In genomic region chr5:466661-467310, GRCh38 we compare ENCODE assay signal across 22 cellular contexts. TPM values are rescaled to one million over a fixed set of nuclear protein-coding genes. Genes with fewer than 3 reads are reported as not detected.
DNase-seq lines count a peak whose midpoint lies in the region; ATAC-seq, FAIRE-seq and TF ChIP-seq lines count a peak whose summit lies in the region.
"Had no signal": no experiment of that assay in that cellular context is flagged by ENCODE, and none has a peak within 500 bp of the region (broad histone marks: within the 10 kb centered on the region; RNA-seq: fewer than 3 reads in every experiment).

No MANE protein-coding gene starts in this region.

- no peaks in the 10 kb centered on the region for H3K9me3 Mint-ChIP-seq in activated T-helper 1 cell treated with anti-CD3 and anti-CD28 coated beads, Interleukin-12 subunit alpha, Interleukin-12 subunit beta, Interleukin-2, Interleukin-4 antibody, amounts not matched to agents 30 ng/mL and 10 ng/mL and 1 ng/mL, durations not matched to agents 14 hours and 24 hours and 36 hours
- H3K9me3 Mint-ChIP-seq: type B pancreatic cell had no signal

- peak overlapping the region; percentile 15 for H3K4me3 Mint-ChIP-seq in activated T-helper 1 cell treated with anti-CD3 and anti-CD28 coated beads, Interleukin-12 subunit alpha, Interleukin-12 subunit beta, Interleukin-2, Interleukin-4 antibody, amounts not matched to agents 30 ng/mL and 10 ng/mL and 1 ng/mL, durations not matched to agents 14 hours and 24 hours and 36 hours
- H3K4me3 Mint-ChIP-seq: type B pancreatic cell had no signal

- H3K36me3 ChIP-seq in HepG2 (replicated peaks in 1 of 2; ENCODE audit: control insufficient read depth in 1 of 2, insufficient read depth in 2 of 2, low read length in 2 of 2) (peaks cover 5 to 18% of the 10 kb centered on the region in 2 experiments; a peak in 3 of 5 replicates), thyroid gland (peaks cover 35 to 39% of the 10 kb centered on the region in 2 donors)

- H3K4me1 Mint-ChIP-seq in activated T-helper 1 cell treated with anti-CD3 and anti-CD28 coated beads, Interleukin-12 subunit alpha, Interleukin-12 subunit beta, Interleukin-2, Interleukin-4 antibody, amounts not matched to agents 30 ng/mL and 10 ng/mL and 1 ng/mL, durations not matched to agents 14 hours and 24 hours and 36 hours (ENCODE audit: low read depth): peaks cover 31% of the 10 kb centered on the region

- no peak for TF ChIP-seq POLR2A in HepG2 (IDR thresholded peaks at IDR 0.05; ENCODE audit: insufficient read depth in 1 of 2, low read depth in 2 of 2, low read length in 2 of 2)
- no peak for TF ChIP-seq POLR2A in thyroid gland (IDR thresholded peaks at IDR 0.05)

- CTCF ChIA-PET in HepG2 (lab: Yijun Ruan, JAX; ENCODE audit: low intra/inter-chr PET ratio, low total read pairs): no interaction called here

- peaks cover 4% of the 10 kb centered on the region; the same call in 1 of the 2 replicates for H4K20me1 ChIP-seq in HepG2 (ENCODE audit: insufficient read depth, low read length)

- ATAC-seq in Right ventricle myocardium superior (ENCODE audit: poor library complexity) (no peak), Right ventricle myocardium inferior (no peak), HepG2 (no peak; the same call in 2 of the 3 replicates), HG03196 (IDR thresholded peaks at IDR 0.05; ENCODE audit: unreplicated experiment) (no peak)
- ATAC-seq: stimulated activated naive CD8-positive, alpha-beta T cell treated with anti-CD3 and anti-CD28 coated beads, Interleukin-15, Interleukin-2, amounts not matched to agents 100 U/mL and 50 U/mL, for 24 hours had no signal

- no peak overlapping the region for H2AFZ ChIP-seq in HepG2 (ENCODE audit: low read length)
- H2AFZ ChIP-seq: GM23248 had no signal

- H3K27ac Mint-ChIP-seq in activated T-helper 1 cell treated with anti-CD3 and anti-CD28 coated beads, Interleukin-12 subunit alpha, Interleukin-12 subunit beta, Interleukin-2, Interleukin-4 antibody, amounts not matched to agents 30 ng/mL and 10 ng/mL and 1 ng/mL, durations not matched to agents 14 hours and 24 hours and 36 hours: peak overlapping the region; percentile 18
- H3K27ac Mint-ChIP-seq: type B pancreatic cell had no signal

- no peak for TF ChIP-seq RAD21 in HepG2 (CRISPR knock-in tag; IDR thresholded peaks at IDR 0.05)

- 95% methylated on average over 15 of the region's 30 CpGs for WGBS in HepG2 (ENCODE audit: low lambda C conversion rate)
- 95 to 97% methylated on average over 23 to 25 of the region's 30 CpGs for WGBS in thyroid gland, 2 donors

- no peak overlapping the region for H3K9ac ChIP-seq in HepG2 (ENCODE audit: insufficient read depth, low read depth, low read length)
- H3K9ac ChIP-seq: GM23248 had no signal

- TF ChIP-seq CTCF in HepG2 (CRISPR knock-in tag; IDR thresholded peaks at IDR 0.05) (no peak), thyroid gland (IDR thresholded peaks at IDR 0.05) (no peak)

- H3K4me3 ChIP-seq in HepG2 (replicated peaks in 1 of 3; ENCODE audit: insufficient read depth in 1 of 3, low read depth in 2 of 3, low read length in 3 of 3): no peak overlapping the region
- H3K4me3 ChIP-seq in thyroid gland (replicated peaks in 1 of 3): no peak overlapping the region
- H3K4me3 ChIP-seq: dorsolateral prefrontal cortex, GM23248, MG63 had no signal

- no peak for FAIRE-seq in HepG2 (lab: Jason Lieb, UNC)
- FAIRE-seq in RCC 7860 (lab: Jason Lieb, UNC): no peak

- peaks cover 12% of the 10 kb centered on the region for H3K4me1 ChIP-seq in HepG2 (ENCODE audit: insufficient read depth, low read length)
- peaks cover 3 to 10% of the 10 kb centered on the region in 2 donors for H3K4me1 ChIP-seq in thyroid gland

- no peaks in the 10 kb centered on the region for H3K9me3 ChIP-seq in HepG2 (ENCODE audit: low read length)
- no peaks in the 10 kb centered on the region for H3K9me3 ChIP-seq in thyroid gland
- H3K9me3 ChIP-seq: MG63 had no signal

- H3K36me3 Mint-ChIP-seq in activated T-helper 1 cell treated with anti-CD3 and anti-CD28 coated beads, Interleukin-12 subunit alpha, Interleukin-12 subunit beta, Interleukin-2, Interleukin-4 antibody, amounts not matched to agents 30 ng/mL and 10 ng/mL and 1 ng/mL, durations not matched to agents 14 hours and 24 hours and 36 hours (ENCODE audit: low read depth): peaks cover 41% of the 10 kb centered on the region

- no TSS peak for BruUV-seq in HepG2 (replicated peaks; lab: Mats Ljungman, UMichigan)

- H3K27ac ChIP-seq in HepG2 (ENCODE audit: extremely low read length, insufficient read depth, low read length): no peak overlapping the region
- no peak overlapping the region for H3K27ac ChIP-seq in thyroid gland
- H3K27ac ChIP-seq: dorsolateral prefrontal cortex, epithelial cell of prostate, GM23248 had no signal

- DNase-seq in Right ventricle myocardium superior (peak; percentile 31), Right ventricle myocardium inferior (ENCODE audit: missing footprints) (no peak), HepG2 (ENCODE audit: low spot score) (no peak), thyroid gland (peak; percentile 0 to 2), RCC 7860 (ENCODE audit: low spot score) (no peak), medulla oblongata (ENCODE audit: extremely low spot score) (no peak)
- DNase-seq in activated T-helper 1 cell treated with anti-CD3 and anti-CD28 coated beads, Interleukin-12 subunit alpha, Interleukin-12 subunit beta, Interleukin-2, Interleukin-4 antibody, amounts not matched to agents 30 ng/mL and 10 ng/mL and 1 ng/mL, durations not matched to agents 14 hours and 24 hours and 36 hours (ENCODE audit: low spot score): no peak
- DNase-seq: activated CD4-positive, alpha-beta T cell treated with anti-CD3 and anti-CD28 coated beads, Interleukin-2, amount 50 U/mL, for 48 hours; activated T-cell treated with anti-CD3 and anti-CD28 coated beads, Interleukin-2, amount 50 U/mL, for 48 hours; CD4-positive, alpha-beta memory T cell; GF-D8; GM23248; MG63; NCI-H146; NCI-H524 treated with DMSO at 0.1 percent for 48 hours; occipital lobe; SHP77 treated with DMSO at 0.1 percent for 48 hours; stimulated activated naive CD8-positive, alpha-beta T cell treated with anti-CD3 and anti-CD28 coated beads, Interleukin-15, Interleukin-2, amounts not matched to agents 100 U/mL and 50 U/mL, for 24 hours had no signal

- in situ Hi-C loops in HepG2 (cut with HindIII; ENCODE audit: extremely low pct_ligation_motif_present, low pct_unique_long_range_greater_than_20kb): no loop called here

- H3K27me3 Mint-ChIP-seq in activated T-helper 1 cell treated with anti-CD3 and anti-CD28 coated beads, Interleukin-12 subunit alpha, Interleukin-12 subunit beta, Interleukin-2, Interleukin-4 antibody, amounts not matched to agents 30 ng/mL and 10 ng/mL and 1 ng/mL, durations not matched to agents 14 hours and 24 hours and 36 hours (ENCODE audit: insufficient read depth): no peaks in the 10 kb centered on the region
- H3K27me3 Mint-ChIP-seq: CD4-positive, alpha-beta memory T cell; type B pancreatic cell had no signal

- intact Hi-C loops in Right ventricle myocardium superior (cut with DNase I) (no loop called here), Right ventricle myocardium inferior (cut with DNase I) (no loop called here), HepG2 (cut with micrococcal nuclease; ENCODE audit: unreplicated experiment) (no loop called here), thyroid gland (cut with DNase I) (no loop called here)
- intact Hi-C loops in activated T-helper 1 cell treated with anti-CD3 and anti-CD28 coated beads, Interleukin-12 subunit alpha, Interleukin-12 subunit beta, Interleukin-2, Interleukin-4 antibody, amounts not matched to agents 30 ng/mL and 10 ng/mL and 1 ng/mL, durations not matched to agents 14 hours and 24 hours and 36 hours (cut with micrococcal nuclease): no loop called here

- no peak overlapping the region for H3K4me2 ChIP-seq in HepG2 (ENCODE audit: low read depth, low read length)

- H3K27me3 ChIP-seq in HepG2 (ENCODE audit: control insufficient read depth in 1 of 2, insufficient read depth in 2 of 2, low read length in 2 of 2): no peaks in the 10 kb centered on the region
- H3K27me3 ChIP-seq in thyroid gland: no peaks in the 10 kb centered on the region
- H3K27me3 ChIP-seq: dorsolateral prefrontal cortex, MG63 had no signal

- POLR2A ChIA-PET in HepG2 (lab: Yijun Ruan, JAX): no interaction called here

- TF ChIP-seq EP300 in HepG2 (IDR thresholded peaks at IDR 0.05; ENCODE audit: low read depth in 2 of 2, low read length in 2 of 2) (no peak), HepG2 (CRISPR knock-in tag; IDR thresholded peaks at IDR 0.05; ENCODE audit: borderline replicate concordance) (no peak)

- no peaks in the 10 kb centered on the region for H3K79me2 ChIP-seq in HepG2 (ENCODE audit: insufficient read depth, low read length)

RNA-seq across cellular contexts. Expression of gene EXOC3, which starts 23.8 kb away (rescaled TPM):
- total RNA-seq in Right ventricle myocardium superior (46.4 TPM), Right ventricle myocardium inferior (47.3 TPM), HepG2 (2016; rRNA removed; fragmentation: Illumina TruSeq; extraction: Trizol) (16.0 and 20.5 TPM in 2 replicates), thyroid gland (10 to 100 TPM; 39.7 to 49.6 (median 45.0) TPM)
- total RNA-seq in activated T-helper 1 cell treated with anti-CD3 and anti-CD28 coated beads, Interleukin-12 subunit alpha, Interleukin-12 subunit beta, Interleukin-2, Interleukin-4 antibody, amounts not matched to agents 30 ng/mL and 10 ng/mL and 1 ng/mL, durations not matched to agents 14 hours and 24 hours and 36 hours: 59.6 and 62.0 TPM in 2 replicates
- 7.2 and 7.9 TPM in 2 replicates for total RNA-seq in HepG2 (2016; cell fraction: cytosol; rRNA removed; fragmentation: Illumina TruSeq; extraction: Trizol; ENCODE audit: low read depth)
- 14.6 and 19.5 TPM in 2 replicates for total RNA-seq in HepG2 (2016; cell fraction: insoluble cytoplasmic fraction; rRNA removed; fragmentation: Illumina TruSeq; extraction: Trizol)
- total RNA-seq in HepG2 (2016; cell fraction: membrane; rRNA removed; fragmentation: Illumina TruSeq; extraction: Trizol): 13.8 and 14.1 TPM in 2 replicates
- 11.2 and 13.3 TPM in 2 replicates for total RNA-seq in HepG2 (2016; cell fraction: nucleus; rRNA removed; fragmentation: Illumina TruSeq; extraction: Trizol)
- 9.2 and 11.8 TPM in 2 replicates for polyA plus RNA-seq in HepG2 (2011; rRNA removed)
- polyA plus RNA-seq in HepG2 (2011; cell fraction: cytosol; rRNA removed): 6.8 and 8.3 TPM in 2 replicates
- polyA plus RNA-seq in HepG2 (2011; cell fraction: nucleus; rRNA removed): 26.9 and 28.5 TPM in 2 replicates
- 14.6 and 15.2 TPM in 2 replicates for polyA plus RNA-seq in HepG2 (2012)
- 5.5 and 5.9 TPM in 2 replicates for polyA plus RNA-seq in HepG2 (2016; cell fraction: cytosol; fragmentation: Illumina TruSeq; extraction: Trizol; ENCODE audit: low read depth)
- 14.3 and 16.5 TPM in 2 replicates for polyA plus RNA-seq in HepG2 (2016; cell fraction: insoluble cytoplasmic fraction; fragmentation: Illumina TruSeq; extraction: Trizol; ENCODE audit: low read depth)
- polyA plus RNA-seq in HepG2 (2016; cell fraction: membrane; fragmentation: Illumina TruSeq; extraction: Trizol; ENCODE audit: low read depth): 7.8 and 8.8 TPM in 2 replicates
- polyA plus RNA-seq in HepG2 (2016; cell fraction: nucleus; fragmentation: Illumina TruSeq; extraction: Trizol; ENCODE audit: insufficient read depth, low read depth): 28.1 and 32.7 TPM in 2 replicates
- polyA minus RNA-seq in HepG2 (2011; rRNA and poly(A)+ RNA removed; ENCODE audit: low replicate concordance): 15.9 and 55.4 TPM in 2 replicates
- polyA minus RNA-seq in HepG2 (2011; cell fraction: cytosol; rRNA and poly(A)+ RNA removed): 6.1 and 7.2 TPM in 2 replicates
- polyA minus RNA-seq in HepG2 (2011; cell fraction: nucleus; rRNA and poly(A)+ RNA removed): 12.9 and 14.2 TPM in 2 replicates

RNA-seq across cellular contexts. Expression of gene SLC9A3, which starts 57.5 kb away (rescaled TPM):
- total RNA-seq in Right ventricle myocardium superior (0.91 TPM), Right ventricle myocardium inferior (1.1 TPM), HepG2 (2016; rRNA removed; fragmentation: Illumina TruSeq; extraction: Trizol) (1.2 and 1.8 TPM in 2 replicates), thyroid gland (1 to 10 TPM; 5.9 to 8.2 (median 7.6) TPM)
- total RNA-seq in activated T-helper 1 cell treated with anti-CD3 and anti-CD28 coated beads, Interleukin-12 subunit alpha, Interleukin-12 subunit beta, Interleukin-2, Interleukin-4 antibody, amounts not matched to agents 30 ng/mL and 10 ng/mL and 1 ng/mL, durations not matched to agents 14 hours and 24 hours and 36 hours: 2.3 and 3.0 TPM in 2 replicates
- 0.30 and 0.35 TPM in 2 replicates for total RNA-seq in HepG2 (2016; cell fraction: cytosol; rRNA removed; fragmentation: Illumina TruSeq; extraction: Trizol; ENCODE audit: low read depth)
- total RNA-seq in HepG2 (2016; cell fraction: insoluble cytoplasmic fraction; rRNA removed; fragmentation: Illumina TruSeq; extraction: Trizol): 1.3 and 1.6 TPM in 2 replicates
- total RNA-seq in HepG2 (2016; cell fraction: membrane; rRNA removed; fragmentation: Illumina TruSeq; extraction: Trizol): 1.5 and 1.9 TPM in 2 replicates
- 1.1 and 1.2 TPM in 2 replicates for total RNA-seq in HepG2 (2016; cell fraction: nucleus; rRNA removed; fragmentation: Illumina TruSeq; extraction: Trizol)
- polyA plus RNA-seq in HepG2 (2011; rRNA removed): 1.5 and 1.9 TPM in 2 replicates
- polyA plus RNA-seq in HepG2 (2011; cell fraction: cytosol; rRNA removed): 1.4 TPM in 2 replicates
- 2.2 and 2.4 TPM in 2 replicates for polyA plus RNA-seq in HepG2 (2011; cell fraction: nucleus; rRNA removed)
- 1.1 and 1.4 TPM in 2 replicates for polyA plus RNA-seq in HepG2 (2012)
- polyA plus RNA-seq in HepG2 (2016; cell fraction: cytosol; fragmentation: Illumina TruSeq; extraction: Trizol; ENCODE audit: low read depth): 0.37 and 0.43 TPM in 2 replicates
- 1.7 and 1.8 TPM in 2 replicates for polyA plus RNA-seq in HepG2 (2016; cell fraction: insoluble cytoplasmic fraction; fragmentation: Illumina TruSeq; extraction: Trizol; ENCODE audit: low read depth)
- 1.4 and 1.6 TPM in 2 replicates for polyA plus RNA-seq in HepG2 (2016; cell fraction: membrane; fragmentation: Illumina TruSeq; extraction: Trizol; ENCODE audit: low read depth)
- polyA plus RNA-seq in HepG2 (2016; cell fraction: nucleus; fragmentation: Illumina TruSeq; extraction: Trizol; ENCODE audit: insufficient read depth, low read depth): 1.9 and 2.4 TPM in 2 replicates
- polyA minus RNA-seq in HepG2 (2011; rRNA and poly(A)+ RNA removed; ENCODE audit: low replicate concordance): 0.76 and 1.0 TPM in 2 replicates
- 0.35 and 0.49 TPM in 2 replicates for polyA minus RNA-seq in HepG2 (2011; cell fraction: cytosol; rRNA and poly(A)+ RNA removed)
- polyA minus RNA-seq in HepG2 (2011; cell fraction: nucleus; rRNA and poly(A)+ RNA removed): 0.99 and 1.0 TPM in 2 replicates

Comparison
In these comparisons a context has a peak if more than half of its experiments do, and no peak if none do; other contexts are left out.
1. DNase-seq: peak in Right ventricle myocardium superior (single experiment) and thyroid gland (2 of 2); none in Right ventricle myocardium inferior (single experiment), activated T-helper 1 cell treated with anti-CD3 and anti-CD28 coated beads, Interleukin-12 subunit alpha, Interleukin-12 subunit beta, Interleukin-2, Interleukin-4 antibody, amounts not matched to agents 30 ng/mL and 10 ng/mL and 1 ng/mL, durations not matched to agents 14 hours and 24 hours and 36 hours (single experiment), HepG2 (single experiment), RCC 7860 (single experiment) and medulla oblongata (single experiment).